Comparison of ENCODE assay signal across 21 cellular contexts in genomic region chr5:173385832-173386360, GRCh38. TPM values are rescaled to one million over a fixed set of nuclear protein-coding genes. Genes with fewer than 3 reads are reported as not detected.
DNase-seq lines count a peak whose midpoint lies in the region; ATAC-seq, FAIRE-seq and TF ChIP-seq lines count a peak whose summit lies in the region.
"Had no signal": no experiment of that assay in that cellular context is flagged by ENCODE, and none has a peak within 500 bp of the region (broad histone marks: within the 10 kb centered on the region; RNA-seq: fewer than 3 reads in every experiment).

No MANE protein-coding gene starts in this region.

- TF ChIP-seq CTCF in PC-3 (conservative IDR thresholded peaks at IDR 0.05; ENCODE audit: low read depth, low read length) (no peak), epithelial cell of esophagus (IDR thresholded peaks at IDR 0.05; ENCODE audit: insufficient read depth, low read depth, low read length, missing control alignments) (no peak), HepG2 (CRISPR knock-in tag; IDR thresholded peaks at IDR 0.05) (no peak)

- no peaks in the 10 kb centered on the region for H3K79me2 ChIP-seq in PC-3 (ENCODE audit: low read length)
- no peaks in the 10 kb centered on the region for H3K79me2 ChIP-seq in HepG2 (ENCODE audit: insufficient read depth, low read length)

- POLR2A ChIA-PET in PC-3 (lab: Charles Lee; ENCODE audit: unreplicated experiment) (interaction anchor here (0.5 kb wide), 1 partner anchor 86 kb away, joined by 3 read pairs; no protein-coding TSS in a partner anchor), HepG2 (lab: Yijun Ruan, JAX) (no interaction called here)

- no peak; the same call in 1 of the 2 replicates for ATAC-seq in PC-3
- no peak for ATAC-seq in HepG2
- no peak for ATAC-seq in SK-N-SH treated with all-trans-retinoic acid at 6 μM for 48 hours

- H3K4me3 ChIP-seq in PC-3 (ENCODE audit: low read length) (no peak overlapping the region), epithelial cell of esophagus (ENCODE audit: low read length) (no peak overlapping the region), HepG2 (replicated peaks in 1 of 3; ENCODE audit: insufficient read depth in 1 of 3, low read depth in 2 of 3, low read length in 3 of 3) (no peak overlapping the region)

- BruUV-seq in PC-3 (replicated peaks; lab: Mats Ljungman, UMichigan) (no TSS peak), HepG2 (replicated peaks; lab: Mats Ljungman, UMichigan) (no TSS peak)

- H3K4me1 ChIP-seq in PC-3 (ENCODE audit: insufficient read depth, low read length) (no peaks in the 10 kb centered on the region), HepG2 (ENCODE audit: insufficient read depth, low read length) (no peaks in the 10 kb centered on the region)

- H3K9ac ChIP-seq in PC-3 (ENCODE audit: low read length) (no peak overlapping the region), HepG2 (ENCODE audit: insufficient read depth, low read depth, low read length) (no peak overlapping the region)
- H3K9ac ChIP-seq: SK-N-SH had no signal

- no peaks in the 10 kb centered on the region for H3K9me3 ChIP-seq in PC-3 (ENCODE audit: low read length)
- H3K9me3 ChIP-seq in HepG2 (ENCODE audit: low read length): no peaks in the 10 kb centered on the region
- H3K9me3 ChIP-seq: SK-N-SH had no signal

- TF ChIP-seq EP300 in HepG2 (IDR thresholded peaks at IDR 0.05; ENCODE audit: low read depth in 2 of 2, low read length in 2 of 2) (no peak), HepG2 (CRISPR knock-in tag; IDR thresholded peaks at IDR 0.05; ENCODE audit: borderline replicate concordance) (no peak)

- no peak for FAIRE-seq in HepG2 (lab: Jason Lieb, UNC)
- FAIRE-seq: A204.1, GM12891 had no signal

- H3F3A ChIP-seq in PC-3 (ENCODE audit: low read length, unreplicated experiment): no peaks in the 10 kb centered on the region

- in situ Hi-C loops in Caki2 (cut with HindIII; ENCODE audit: low pct_unique_long_range_greater_than_20kb, low sequenced_read_pairs): no loop called here
- in situ Hi-C loops in HepG2 (cut with HindIII; ENCODE audit: extremely low pct_ligation_motif_present, low pct_unique_long_range_greater_than_20kb): no loop called here

- intact Hi-C loops in PC-3 (cut with micrococcal nuclease): no loop called here
- intact Hi-C loops in HepG2 (cut with micrococcal nuclease; ENCODE audit: unreplicated experiment): no loop called here

- H3K4me2 ChIP-seq in PC-3 (ENCODE audit: low read length) (no peak overlapping the region), HepG2 (ENCODE audit: low read depth, low read length) (no peak overlapping the region)
- H3K4me2 ChIP-seq: SK-N-SH had no signal

- 6% methylated on average over 4 of the region's 4 CpGs for WGBS in HepG2 (ENCODE audit: low lambda C conversion rate)

- H3K27ac ChIP-seq in PC-3 (ENCODE audit: low read length) (no peak overlapping the region), HepG2 (ENCODE audit: extremely low read length, insufficient read depth, low read length) (no peak overlapping the region)

- TF ChIP-seq RAD21 in HepG2 (CRISPR knock-in tag; IDR thresholded peaks at IDR 0.05): no peak

- no peaks in the 10 kb centered on the region for H3K9me2 ChIP-seq in PC-3 (replicated peaks; ENCODE audit: low read length)
- H3K9me2 ChIP-seq: SK-N-SH had no signal

- H3K36me3 ChIP-seq in PC-3 (ENCODE audit: low read depth, low read length) (no peaks in the 10 kb centered on the region), HepG2 (replicated peaks in 1 of 2; ENCODE audit: control insufficient read depth in 1 of 2, insufficient read depth in 2 of 2, low read length in 2 of 2) (no peaks in the 10 kb centered on the region)

- DNase-seq in Caki2 (ENCODE audit: low read depth) (peak; percentile 14), PC-3 (peak; percentile 16), epithelial cell of esophagus (ENCODE audit: low read depth) (peak; percentile 85), HepG2 (ENCODE audit: low spot score) (no peak), mesenteric fat pad (ENCODE audit: low spot score) (no peak)
- DNase-seq in activated CD8-positive, alpha-beta memory T cell treated with anti-CD3 and anti-CD28 coated beads, Interleukin-2, amount 50 U/mL, for 4 hours: no peak
- DNase-seq: Calu3; CD4-positive, alpha-beta T cell; GOT3; Kasumi-1; NCI-H1092 treated with DMSO at 0.1 percent for 48 hours; NCI-H146; NCI-H2029 treated with DMSO at 0.1 percent for 48 hours; NK-92 treated with Interleukin-12 subunit alpha and Interleukin-12 subunit beta, amount 100 ng/mL, for 24 hours; SHP77 treated with DMSO at 0.1 percent for 48 hours; SK-N-SH had no signal

- TF ChIP-seq POLR2A in HepG2 (IDR thresholded peaks at IDR 0.05; ENCODE audit: insufficient read depth in 1 of 2, low read depth in 2 of 2, low read length in 2 of 2): no peak

- CTCF ChIA-PET in PC-3 (lab: Charles Lee): no interaction called here
- CTCF ChIA-PET in HepG2 (lab: Yijun Ruan, JAX; ENCODE audit: low intra/inter-chr PET ratio, low total read pairs): no interaction called here

- no peaks in the 10 kb centered on the region for H4K20me1 ChIP-seq in PC-3 (ENCODE audit: low read length)
- no peaks in the 10 kb centered on the region for H4K20me1 ChIP-seq in HepG2 (ENCODE audit: insufficient read depth, low read length)

- H3K27me3 ChIP-seq in PC-3 (ENCODE audit: low read length) (0 out of 2 replicates have a peak, but pooled peaks cover under 1% of the 10 kb centered on the region), HepG2 (ENCODE audit: control insufficient read depth in 1 of 2, insufficient read depth in 2 of 2, low read length in 2 of 2) (0 out of 5 replicates have a peak, but pooled peaks cover 0 to 4% of the 10 kb centered on the region in 2 experiments)

- no peak overlapping the region for H2AFZ ChIP-seq in PC-3 (ENCODE audit: low read length)
- H2AFZ ChIP-seq in HepG2 (ENCODE audit: low read length): no peak overlapping the region

TF ChIP-seq in HepG2, 621 proteins besides CTCF, POLR2A, EP300 and RAD21:
- no peak for TF ChIP-seq GATAD2A (CRISPR knock-in tag; IDR thresholded peaks at IDR 0.05)
- no peak for TF ChIP-seq NFIC (IDR thresholded peaks at IDR 0.05; ENCODE audit: low read length)
- peak; percentile 30; the same call in 1 of the 2 replicates for TF ChIP-seq ZKSCAN5 (CRISPR knock-in tag; IDR thresholded peaks at IDR 0.05)
- 0 out of 2 replicates have a peak, but pooled peaks have one; percentile 46 for TF ChIP-seq NFE2L2 (IDR thresholded peaks at IDR 0.05; ENCODE audit: low read length)

TF ChIP-seq in SK-N-SH treated with all-trans-retinoic acid at 6 μM for 48 hours, 23 proteins besides CTCF, POLR2A, EP300 and RAD21:
- TF ChIP-seq PATZ1 (CRISPR knock-in tag; IDR thresholded peaks at IDR 0.05; ENCODE audit: borderline replicate concordance) (no peak), PPARA (CRISPR knock-in tag; IDR thresholded peaks at IDR 0.05; ENCODE audit: borderline replicate concordance) (no peak)

RNA-seq across cellular contexts. Expression of gene STC2, which starts 57.7 kb away (rescaled TPM):
- total RNA-seq in Caki2 (2014; rRNA removed; shearing (Covaris generic); ENCODE audit: low replicate concordance): 25.5 and 92.7 TPM in 2 replicates
- 99.9 and 182 TPM in 2 replicates for total RNA-seq in PC-3 (2014; rRNA removed)
- 10.7 and 27.1 TPM in 2 replicates for total RNA-seq in HepG2 (2016; rRNA removed; fragmentation: Illumina TruSeq; extraction: Trizol)
- total RNA-seq in HepG2 (2016; cell fraction: cytosol; rRNA removed; fragmentation: Illumina TruSeq; extraction: Trizol; ENCODE audit: low read depth): 2.6 and 3.3 TPM in 2 replicates
- total RNA-seq in HepG2 (2016; cell fraction: insoluble cytoplasmic fraction; rRNA removed; fragmentation: Illumina TruSeq; extraction: Trizol): 7.9 and 28.0 TPM in 2 replicates
- 6.2 and 6.4 TPM in 2 replicates for total RNA-seq in HepG2 (2016; cell fraction: membrane; rRNA removed; fragmentation: Illumina TruSeq; extraction: Trizol)
- 33.8 and 37.3 TPM in 2 replicates for total RNA-seq in HepG2 (2016; cell fraction: nucleus; rRNA removed; fragmentation: Illumina TruSeq; extraction: Trizol)
- 69.2 and 94.0 TPM in 2 replicates for polyA plus RNA-seq in HepG2 (2011; rRNA removed)
- polyA plus RNA-seq in HepG2 (2011; cell fraction: cytosol; rRNA removed): 102 and 149 TPM in 2 replicates
- polyA plus RNA-seq in HepG2 (2011; cell fraction: nucleus; rRNA removed): 198 and 199 TPM in 2 replicates
- polyA plus RNA-seq in HepG2 (2012): 94.1 and 190 TPM in 2 replicates
- 2.2 TPM in 2 replicates for polyA plus RNA-seq in HepG2 (2016; cell fraction: cytosol; fragmentation: Illumina TruSeq; extraction: Trizol; ENCODE audit: low read depth)
- 8.5 and 9.7 TPM in 2 replicates for polyA plus RNA-seq in HepG2 (2016; cell fraction: insoluble cytoplasmic fraction; fragmentation: Illumina TruSeq; extraction: Trizol; ENCODE audit: low read depth)
- 3.9 and 4.3 TPM in 2 replicates for polyA plus RNA-seq in HepG2 (2016; cell fraction: membrane; fragmentation: Illumina TruSeq; extraction: Trizol; ENCODE audit: low read depth)
- 51.5 and 52.5 TPM in 2 replicates for polyA plus RNA-seq in HepG2 (2016; cell fraction: nucleus; fragmentation: Illumina TruSeq; extraction: Trizol; ENCODE audit: insufficient read depth, low read depth)
- 19.1 and 61.4 TPM in 2 replicates for polyA minus RNA-seq in HepG2 (2011; rRNA and poly(A)+ RNA removed; ENCODE audit: low replicate concordance)
- 90.7 and 104 TPM in 2 replicates for polyA minus RNA-seq in HepG2 (2011; cell fraction: cytosol; rRNA and poly(A)+ RNA removed)
- polyA minus RNA-seq in HepG2 (2011; cell fraction: nucleus; rRNA and poly(A)+ RNA removed): 135 and 186 TPM in 2 replicates
- total RNA-seq in mesenteric fat pad: 15.5 TPM
- total RNA-seq: CD4-positive, alpha-beta T cell; HT-29 had no signal
- polyA plus RNA-seq: IgD-negative memory B cell had no signal

Comparison
In these comparisons a context has a peak if more than half of its experiments do, and no peak if none do; other contexts are left out.
1. DNase-seq: peak in Caki2 (single experiment), PC-3 (single experiment) and epithelial cell of esophagus (single experiment); none in HepG2 (single experiment), mesenteric fat pad (single experiment) and activated CD8-positive, alpha-beta memory T cell treated with anti-CD3 and anti-CD28 coated beads, Interleukin-2, amount 50 U/mL, for 4 hours (single experiment).